ENCODE assay signal across 26 cellular contexts in genomic region chr12:125704803-125705202, GRCh38.
"Had no signal": no experiment of that assay in that cellular context is flagged by ENCODE, and none has a peak within 500 bp of the region (broad histone marks: within the 10 kb centered on the region; RNA-seq: fewer than 3 reads in every experiment).

No MANE protein-coding gene starts in this region.

- H3K9me3 Mint-ChIP-seq: neural progenitor cell had no signal

- H3K4me1 Mint-ChIP-seq: natural killer cell; nephron; neural progenitor cell; stimulated activated effector memory CD8-positive, alpha-beta T cell treated with anti-CD3 and anti-CD28 coated beads, Interleukin-12 subunit alpha, Interleukin-12 subunit beta, amount 100 ng/mL, for 72 hours; stimulated activated naive B cell treated with anti-CD40 and anti-IgM and Interleukin-4, amounts not matched to agents 10 μg/mL and 1 μg/mL and 100 μg/mL, for 72 hours had no signal

- H3K9ac ChIP-seq: neural progenitor cell had no signal

- H3K4me3 ChIP-seq: neural progenitor cell, ovary, prostate gland, right lobe of liver, sigmoid colon, stomach, thoracic aorta, thyroid gland, tibial nerve, upper lobe of left lung, vagina had no signal

- ATAC-seq: natural killer cell; right cardiac atrium; right lobe of liver; stimulated activated effector memory CD8-positive, alpha-beta T cell treated with anti-CD3 and anti-CD28 coated beads, Interleukin-12 subunit alpha, Interleukin-12 subunit beta, amount 100 ng/mL, for 72 hours; stimulated activated naive B cell treated with anti-CD40 and anti-IgM and Interleukin-4, amounts not matched to agents 10 μg/mL and 1 μg/mL and 100 μg/mL, for 72 hours had no signal

- H3K4me1 ChIP-seq: neural progenitor cell, prostate gland, right lobe of liver, sigmoid colon, stomach, thyroid gland, tibial nerve, upper lobe of left lung, vagina had no signal

- H3K36me3 ChIP-seq: neural progenitor cell, ovary, prostate gland, right lobe of liver, sigmoid colon, stomach, thoracic aorta, thyroid gland, tibial nerve, upper lobe of left lung, vagina had no signal

- H3K27ac ChIP-seq: neural progenitor cell, ovary, prostate gland, right lobe of liver, sigmoid colon, stomach, thoracic aorta, thyroid gland, tibial nerve, upper lobe of left lung, vagina had no signal

- H3K27me3 Mint-ChIP-seq: stimulated activated naive B cell treated with anti-CD40 and anti-IgM and Interleukin-4, amounts not matched to agents 10 μg/mL and 1 μg/mL and 100 μg/mL, for 72 hours; stimulated activated naive CD8-positive, alpha-beta T cell treated with anti-CD3 and anti-CD28 coated beads, Interleukin-15, Interleukin-2, amounts not matched to agents 100 ng/mL and 50 ng/mL, for 24 hours had no signal

- FAIRE-seq: small intestine, urothelium cell line had no signal

- H3K27ac Mint-ChIP-seq: natural killer cell; nephron; neural progenitor cell; stimulated activated effector memory CD8-positive, alpha-beta T cell treated with anti-CD3 and anti-CD28 coated beads, Interleukin-12 subunit alpha, Interleukin-12 subunit beta, amount 100 ng/mL, for 72 hours; stimulated activated naive B cell treated with anti-CD40 and anti-IgM and Interleukin-4, amounts not matched to agents 10 μg/mL and 1 μg/mL and 100 μg/mL, for 72 hours; stimulated activated naive CD8-positive, alpha-beta T cell treated with anti-CD3 and anti-CD28 coated beads, Interleukin-15, Interleukin-2, amounts not matched to agents 100 ng/mL and 50 ng/mL, for 24 hours had no signal

- H3K36me3 Mint-ChIP-seq: natural killer cell; neural progenitor cell; stimulated activated effector memory CD8-positive, alpha-beta T cell treated with anti-CD3 and anti-CD28 coated beads, Interleukin-12 subunit alpha, Interleukin-12 subunit beta, amount 100 ng/mL, for 72 hours had no signal

- H3K4me3 Mint-ChIP-seq: natural killer cell; nephron; neural progenitor cell; stimulated activated effector memory CD8-positive, alpha-beta T cell treated with anti-CD3 and anti-CD28 coated beads, Interleukin-12 subunit alpha, Interleukin-12 subunit beta, amount 100 ng/mL, for 72 hours; stimulated activated naive B cell treated with anti-CD40 and anti-IgM and Interleukin-4, amounts not matched to agents 10 μg/mL and 1 μg/mL and 100 μg/mL, for 72 hours; stimulated activated naive CD8-positive, alpha-beta T cell treated with anti-CD3 and anti-CD28 coated beads, Interleukin-15, Interleukin-2, amounts not matched to agents 100 ng/mL and 50 ng/mL, for 24 hours had no signal

- DNase-seq: natural killer cell; occipital lobe; ovary; right cardiac atrium; right lobe of liver; sigmoid colon; small intestine; stimulated activated CD4-positive, alpha-beta T cell treated with anti-CD3 and anti-CD28 coated beads, Interleukin-15, amount 100 ng/mL, for 24 hours; stimulated activated CD4-positive, alpha-beta T cell treated with anti-CD3 and anti-CD28 coated beads, Interleukin-2, amount 100 ng/mL, for 24 hours; stimulated activated CD4-positive, alpha-beta T cell treated with anti-CD3 and anti-CD28 coated beads, Interleukin-2, amount 100 ng/mL, for 48 hours; stimulated activated CD4-positive, alpha-beta T cell treated with anti-CD3 and anti-CD28 coated beads, Interleukin-4, amount 100 ng/mL, for 24 hours; stimulated activated naive B cell treated with anti-CD40 and anti-IgM and Interleukin-4, amounts not matched to agents 10 μg/mL and 1 μg/mL and 100 μg/mL, for 72 hours; stimulated activated naive CD4-positive, alpha-beta T cell treated with Interleukin-2 at 50 U/mL for 16 hours; stomach; thyroid gland; trophoblast cell; upper lobe of left lung had no signal

- H3K9me3 ChIP-seq: ovary, prostate gland, right lobe of liver, sigmoid colon, thoracic aorta, thyroid gland, upper lobe of left lung, vagina had no signal
